Comparison of ENCODE assay signal across 2 cellular contexts in the genomic region with DNA sequence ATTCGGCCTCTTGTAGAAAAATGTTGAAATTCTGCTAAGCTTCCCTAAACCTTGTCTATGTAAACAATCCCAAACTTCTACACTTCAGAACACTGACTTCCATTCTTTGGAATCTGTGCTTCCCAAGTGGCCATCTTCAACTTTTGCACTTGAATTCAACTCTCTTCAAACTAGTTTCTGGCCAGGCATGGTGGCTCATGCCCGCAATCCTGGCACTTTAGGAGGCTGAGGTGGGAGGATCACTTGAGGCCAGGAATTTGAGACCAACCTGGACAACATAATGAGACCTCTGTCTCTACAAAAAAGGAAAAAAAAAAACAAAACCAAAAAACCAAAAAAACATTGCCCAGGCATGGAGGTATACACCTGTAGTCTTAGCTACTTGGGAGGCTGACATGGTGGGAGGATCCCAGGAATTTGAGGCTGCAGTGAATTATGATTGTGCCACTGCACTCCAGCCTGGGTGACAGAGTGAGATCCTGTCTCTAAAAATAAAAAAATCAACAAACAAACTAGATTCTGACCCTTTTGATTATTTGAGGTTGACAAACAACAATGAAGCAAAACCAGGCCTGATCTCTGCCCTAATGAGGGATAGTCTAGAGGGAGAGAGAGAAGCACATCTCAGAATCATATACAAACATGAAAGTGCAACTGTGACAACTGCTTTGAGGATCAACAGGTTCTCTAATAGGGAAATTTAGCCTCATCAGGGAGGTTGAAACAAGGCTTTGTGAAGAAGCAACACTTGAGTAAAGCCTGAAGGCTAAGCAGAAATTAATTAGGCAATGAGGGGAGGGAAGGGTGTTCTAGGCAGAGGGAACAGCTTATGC.
TF ChIP-seq lines count a peak whose summit lies in the region.

No MANE protein-coding gene starts in this region.

TF ChIP-seq in A549, 52 proteins besides CTCF, POLR2A, EP300 and RAD21:
- TF ChIP-seq NPAS2 (CRISPR knock-in tag; IDR thresholded peaks at IDR 0.05; ENCODE audit: borderline replicate concordance) = no peak
- no peak for TF ChIP-seq CHD2 (IDR thresholded peaks at IDR 0.05; ENCODE audit: low read length, partially characterized antibody)
- no peak for TF ChIP-seq HOXB13 (CRISPR knock-in tag; IDR thresholded peaks at IDR 0.05; ENCODE audit: low read depth)
- TF ChIP-seq, protein P1, sequence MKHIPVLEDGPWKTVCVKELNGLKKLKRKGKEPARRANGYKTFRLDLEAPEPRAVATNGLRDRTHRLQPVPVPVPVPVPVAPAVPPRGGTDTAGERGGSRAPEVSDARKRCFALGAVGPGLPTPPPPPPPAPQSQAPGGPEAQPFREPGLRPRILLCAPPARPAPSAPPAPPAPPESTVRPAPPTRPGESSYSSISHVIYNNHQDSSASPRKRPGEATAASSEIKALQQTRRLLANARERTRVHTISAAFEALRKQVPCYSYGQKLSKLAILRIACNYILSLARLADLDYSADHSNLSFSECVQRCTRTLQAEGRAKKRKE (CRISPR knock-in tag; IDR thresholded peaks at IDR 0.05; ENCODE audit: low read depth) = no peak
- no peak for TF ChIP-seq HOXB5 (CRISPR knock-in tag; IDR thresholded peaks at IDR 0.05)
- no peak for TF ChIP-seq CHD4 (IDR thresholded peaks at IDR 0.05; ENCODE audit: borderline replicate concordance)
- no peak for TF ChIP-seq HDAC2 (IDR thresholded peaks at IDR 0.05)
- no peak for TF ChIP-seq E2F6 (IDR thresholded peaks at IDR 0.05; ENCODE audit: borderline replicate concordance, low read depth)

TF ChIP-seq in IMR-90, 13 proteins besides CTCF, POLR2A, EP300 and RAD21:
- TF ChIP-seq BHLHE40 (IDR thresholded peaks at IDR 0.05; ENCODE audit: low read depth, low read length) (no peak), RFX5 (IDR thresholded peaks at IDR 0.05; ENCODE audit: low read depth, low read length) (no peak), FOS (IDR thresholded peaks at IDR 0.05; ENCODE audit: low read depth, low read length) (no peak), SMC3 (IDR thresholded peaks at IDR 0.05; ENCODE audit: low read depth, low read length) (no peak), MXI1 (IDR thresholded peaks at IDR 0.05; ENCODE audit: borderline replicate concordance, low read depth, low read length) (no peak), MAFK (IDR thresholded peaks at IDR 0.05; ENCODE audit: low read depth, low read length) (no peak), NFE2L2 (IDR thresholded peaks at IDR 0.05; ENCODE audit: low read depth, low read length) (no peak), CEBPB (IDR thresholded peaks at IDR 0.05; ENCODE audit: low read depth, low read length) (no peak), CHD1 (IDR thresholded peaks at IDR 0.05; ENCODE audit: low read depth, low read length) (no peak), RCOR1 (IDR thresholded peaks at IDR 0.05; ENCODE audit: insufficient replicate concordance, low read length) (no peak), USF2 (IDR thresholded peaks at IDR 0.05; ENCODE audit: low read depth, low read length) (no peak), MAZ (IDR thresholded peaks at IDR 0.05; ENCODE audit: borderline replicate concordance, low read depth, low read length) (no peak)
